8 cellular contexts compared by ENCODE assay signal in the genomic region with DNA sequence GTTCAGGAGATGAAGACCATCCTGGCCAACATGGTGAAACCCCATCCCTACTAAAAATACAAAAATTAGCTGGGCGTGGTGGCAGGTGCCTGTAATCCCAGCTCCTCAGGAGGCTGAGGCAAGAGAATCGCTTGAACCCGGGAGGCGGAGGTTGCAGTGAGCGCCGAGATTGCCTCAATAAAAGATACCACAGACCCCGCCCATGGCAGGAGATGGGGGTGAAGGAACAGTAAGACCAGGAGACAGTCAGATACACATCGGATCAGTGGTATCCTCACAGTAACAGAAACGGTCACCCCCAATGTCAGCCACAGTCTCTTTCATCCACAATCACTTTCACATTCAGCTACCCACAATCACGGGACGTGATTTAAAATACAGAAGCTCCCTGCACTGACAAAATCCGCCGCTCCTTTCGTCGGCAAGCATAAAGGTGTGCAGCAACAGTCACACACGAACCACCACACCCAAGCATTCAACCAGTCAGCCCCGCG. TPM values are rescaled to one million over a fixed set of nuclear protein-coding genes. Genes with fewer than 3 reads are reported as not detected.
DNase-seq lines count a peak whose midpoint lies in the region; ATAC-seq and TF ChIP-seq lines count a peak whose summit lies in the region.
"Not testable (repeated sequence)": the region's sequence is repeated elsewhere in the genome, so short reads cannot be mapped to it uniquely, and the experiment has no call there.

No MANE protein-coding gene starts in this region.

- peaks cover 30% of the 10 kb centered on the region for H3K9me3 ChIP-seq in Caco-2
- H3K9me3 ChIP-seq in PC-3 (ENCODE audit: low read length); mucosa of stomach (ENCODE audit: control insufficient read depth, low read length): not testable (repeated sequence)

- H3K9ac ChIP-seq in PC-3 (ENCODE audit: low read length): 0 out of 2 replicates have a peak overlapping the region, but pooled peaks have one; percentile 64
- peak overlapping the region; percentile 72 for H3K9ac ChIP-seq in mucosa of stomach (ENCODE audit: low read length)

- H3F3A ChIP-seq in PC-3 (ENCODE audit: low read length, unreplicated experiment): not testable (repeated sequence)

- H3K4me1 ChIP-seq in Caco-2; PC-3 (ENCODE audit: insufficient read depth, low read length); mucosa of stomach (ENCODE audit: control insufficient read depth, insufficient read depth, low read length): not testable (repeated sequence)

- peaks cover 14% of the 10 kb centered on the region for H3K36me3 Mint-ChIP-seq in Caco-2 (ENCODE audit: insufficient read depth, unreplicated experiment)
- peaks cover 22% of the 10 kb centered on the region for H3K36me3 Mint-ChIP-seq in activated naive CD8-positive, alpha-beta T cell treated with anti-CD3 and anti-CD28 coated beads, Interleukin-2, amount 50 U/mL, for 24 hours (ENCODE audit: low read depth)

- not testable (repeated sequence) for H3K27ac ChIP-seq in PC-3 (ENCODE audit: low read length)

- not testable (repeated sequence) for H4K20me1 ChIP-seq in PC-3 (ENCODE audit: low read length)

- peak overlapping the region; percentile 88 for H3K4me3 Mint-ChIP-seq in Caco-2 (ENCODE audit: unreplicated experiment)
- peak overlapping the region; percentile 95 for H3K4me3 Mint-ChIP-seq in activated naive CD8-positive, alpha-beta T cell treated with anti-CD3 and anti-CD28 coated beads, Interleukin-2, amount 50 U/mL, for 24 hours

- TF ChIP-seq CTCF in Caco-2 (IDR thresholded peaks at IDR 0.05; ENCODE audit: insufficient read depth in 1 of 2, low read depth in 1 of 2, low read length in 1 of 2, severe bottlenecking in 1 of 2, unreplicated experiment in 1 of 2); PC-3 (conservative IDR thresholded peaks at IDR 0.05; ENCODE audit: low read depth, low read length); fibroblast of the aortic adventitia (IDR thresholded peaks at IDR 0.05; ENCODE audit: insufficient read depth, low read length): not testable (repeated sequence)

- not testable (repeated sequence) for BruUV-seq in Caco-2 (replicated peaks; lab: Mats Ljungman, UMichigan)
- TSS peak; percentile 73 for BruUV-seq in PC-3 (replicated peaks; lab: Mats Ljungman, UMichigan)

- intact Hi-C loops in Caco-2 (cut with micrococcal nuclease; ENCODE audit: unreplicated experiment): loop anchor here (2.0 to 5.0 kb wide), 4 partner anchors 36 to 407 kb away; a partner anchor contains a TSS
- intact Hi-C loops in PC-3 (cut with micrococcal nuclease): not testable (repeated sequence)

- DNase-seq in Caco-2; PC-3; activated naive CD8-positive, alpha-beta T cell treated with anti-CD3 and anti-CD28 coated beads, Interleukin-2, amount 50 U/mL, for 24 hours; fibroblast of the aortic adventitia (ENCODE audit: low read depth); stimulated activated naive CD8-positive, alpha-beta T cell treated with anti-CD3 and anti-CD28 coated beads, Interleukin-15, Interleukin-2, amounts not matched to agents 100 U/mL and 50 U/mL, for 24 hours: not testable (repeated sequence)

- POLR2A ChIA-PET in Caco-2 (lab: Charles Lee): interaction anchor here (0.6 to 1.1 kb wide), 12 partner anchors 28 to 1159 kb away, joined by 3 to 7 read pairs (median 4); a partner anchor contains a TSS
- POLR2A ChIA-PET in PC-3 (lab: Charles Lee; ENCODE audit: unreplicated experiment): interaction anchor here (0.6 kb wide), 2 partner anchors 73 to 577 kb away, joined by 3 read pairs; no protein-coding TSS in a partner anchor

- H3K9me3 Mint-ChIP-seq in Caco-2 (ENCODE audit: unreplicated experiment): peaks cover 30% of the 10 kb centered on the region
- H3K9me3 Mint-ChIP-seq in activated naive CD8-positive, alpha-beta T cell treated with anti-CD3 and anti-CD28 coated beads, Interleukin-2, amount 50 U/mL, for 24 hours: peaks cover 27% of the 10 kb centered on the region

- H3K27me3 ChIP-seq in Caco-2 (replicated peaks; ENCODE audit: control insufficient read depth, insufficient read depth, low read length); PC-3 (ENCODE audit: low read length); mucosa of stomach (ENCODE audit: control insufficient read depth, insufficient read depth, low read length): not testable (repeated sequence)

- not testable (repeated sequence) for H3K36me3 ChIP-seq in Caco-2 (ENCODE audit: control insufficient read depth, insufficient read depth, low read length); mucosa of stomach (ENCODE audit: control insufficient read depth, insufficient read depth, low read length)
- H3K36me3 ChIP-seq in PC-3 (ENCODE audit: low read depth, low read length): peaks cover 20% of the 10 kb centered on the region

- not testable (repeated sequence) for H3K79me2 ChIP-seq in PC-3 (ENCODE audit: low read length)

- H3K4me2 ChIP-seq in PC-3 (ENCODE audit: low read length): peak overlapping the region; percentile 89

- peak overlapping the region; percentile 57 for H3K4me3 ChIP-seq in Caco-2 (ENCODE audit: low read depth, low read length)
- peak overlapping the region; percentile 72 for H3K4me3 ChIP-seq in PC-3 (ENCODE audit: low read length)
- H3K4me3 ChIP-seq in fibroblast of the aortic adventitia (ENCODE audit: low read depth, low read length): peak overlapping the region; percentile 89
- H3K4me3 ChIP-seq in mucosa of stomach (ENCODE audit: low read length): peak overlapping the region; percentile 76

- H2AFZ ChIP-seq in PC-3 (ENCODE audit: low read length): peak overlapping the region; percentile 91

- not testable (repeated sequence) for H3K27me3 Mint-ChIP-seq in Caco-2 (ENCODE audit: insufficient read depth, unreplicated experiment); activated naive CD8-positive, alpha-beta T cell treated with anti-CD3 and anti-CD28 coated beads, Interleukin-2, amount 50 U/mL, for 24 hours

- not testable (repeated sequence) for H3K9me2 ChIP-seq in PC-3 (replicated peaks; ENCODE audit: low read length)

- H3K27ac Mint-ChIP-seq in Caco-2 (ENCODE audit: unreplicated experiment): peak overlapping the region; percentile 94
- H3K27ac Mint-ChIP-seq in activated naive CD8-positive, alpha-beta T cell treated with anti-CD3 and anti-CD28 coated beads, Interleukin-2, amount 50 U/mL, for 24 hours: peak overlapping the region; percentile 92

- CTCF ChIA-PET in Caco-2 (lab: Charles Lee): interaction anchor here (0.6 to 0.7 kb wide), 3 partner anchors 13 to 312 kb away, joined by 3 read pairs; a partner anchor contains a TSS
- CTCF ChIA-PET in PC-3 (lab: Charles Lee): not testable (repeated sequence)

- H3K4me1 Mint-ChIP-seq in Caco-2 (ENCODE audit: low read depth, unreplicated experiment): not testable (repeated sequence)
- H3K4me1 Mint-ChIP-seq in activated naive CD8-positive, alpha-beta T cell treated with anti-CD3 and anti-CD28 coated beads, Interleukin-2, amount 50 U/mL, for 24 hours: peaks cover 16% of the 10 kb centered on the region

- peak; percentile 27 for ATAC-seq in GM21526 (IDR thresholded peaks at IDR 0.05; ENCODE audit: low FRiP score, unreplicated experiment)
- ATAC-seq in HG03175 (IDR thresholded peaks at IDR 0.05; ENCODE audit: unreplicated experiment): peak; percentile 32
- not testable (repeated sequence) for ATAC-seq in PC-3
- ATAC-seq in activated naive CD8-positive, alpha-beta T cell treated with anti-CD3 and anti-CD28 coated beads, Interleukin-2, amount 50 U/mL, for 24 hours: peak; percentile 20
- peak; percentile 17 for ATAC-seq in stimulated activated naive CD8-positive, alpha-beta T cell treated with anti-CD3 and anti-CD28 coated beads, Interleukin-15, Interleukin-2, amounts not matched to agents 100 U/mL and 50 U/mL, for 24 hours

RNA-seq across cellular contexts. Expression of a gene that starts 0.5 kb away (rescaled TPM):
- total RNA-seq in Caco-2 (2022) (0.88 and 0.97 TPM in 2 replicates), PC-3 (2014; rRNA removed) (1.6 and 4.1 TPM in 2 replicates), fibroblast of the aortic adventitia (ENCODE audit: low replicate concordance) (6.8 and 9.2 TPM in 2 replicates)
